In genomic region chr9:124339603-124340146, GRCh38 we compare ENCODE assay signal across 19 cellular contexts.
DNase-seq lines count a peak whose midpoint lies in the region; ATAC-seq, FAIRE-seq and TF ChIP-seq lines count a peak whose summit lies in the region.
"Had no signal": no experiment of that assay in that cellular context is flagged by ENCODE, and none has a peak within 500 bp of the region (broad histone marks: within the 10 kb centered on the region; RNA-seq: fewer than 3 reads in every experiment).

No MANE protein-coding gene starts in this region.

- H3K36me3 ChIP-seq in bronchial epithelial cell (ENCODE audit: control insufficient read depth, insufficient read depth, low read length) (peaks cover 2% of the 10 kb centered on the region), right lobe of liver (peaks cover 0 to 28% (median 11%) of the 10 kb centered on the region in 4 donors), tibial nerve (peaks cover 0 to 84% (median 4%) of the 10 kb centered on the region in 3 donors)

- H3K4me3 ChIP-seq in bronchial epithelial cell (ENCODE audit: low read depth, low read length) = no peak overlapping the region
- no peak overlapping the region for H3K4me3 ChIP-seq in right lobe of liver
- no peak overlapping the region for H3K4me3 ChIP-seq in tibial nerve
- H3K4me3 ChIP-seq: GM12878, GM23248 had no signal

- no peak for TF ChIP-seq POLR2A in right lobe of liver (IDR thresholded peaks at IDR 0.05)
- no peak for TF ChIP-seq POLR2A in tibial nerve (IDR thresholded peaks at IDR 0.05)

- WGBS in right lobe of liver (ENCODE audit: insufficient coverage, low coverage, low lambda C conversion rate, missing lambda C conversion rate) = 87% methylated on average over 3 of the region's 13 CpGs
- WGBS in tibial nerve, 2 donors = 71 to 86% methylated on average over 12 to 13 of the region's 13 CpGs

- peak; percentile 43 for FAIRE-seq in bronchial epithelial cell (lab: Jason Lieb, UNC)
- FAIRE-seq: A204.1, GM12878 had no signal

- ATAC-seq in Right ventricle myocardium superior (ENCODE audit: poor library complexity) (no peak), left cardiac atrium (no peak), right lobe of liver (no peak)
- ATAC-seq: GM12878, Panc1 had no signal

- no peak for TF ChIP-seq EP300 in tibial nerve (IDR thresholded peaks at IDR 0.05)

- intact Hi-C loops in Right ventricle myocardium superior (cut with DNase I) = no loop called here
- intact Hi-C loops in left cardiac atrium (cut with DNase I) = no loop called here
- intact Hi-C loops in right lobe of liver (cut with DNase I) = no loop called here

- TF ChIP-seq CTCF in bronchial epithelial cell (IDR thresholded peaks at IDR 0.05; ENCODE audit: insufficient read depth, low read length, severe bottlenecking) (no peak), right lobe of liver (IDR thresholded peaks at IDR 0.05) (no peak), tibial nerve (IDR thresholded peaks at IDR 0.05) (no peak)

- H3K9me3 ChIP-seq in right lobe of liver (no peaks in the 10 kb centered on the region), tibial nerve (peaks cover 0 to 13% (median 0%) of the 10 kb centered on the region in 4 donors)
- H3K9me3 ChIP-seq: Caco-2 had no signal

- H3K4me1 ChIP-seq in right lobe of liver (no peaks in the 10 kb centered on the region), tibial nerve (peaks cover 0 to 21% (median 10%) of the 10 kb centered on the region in 4 donors)
- H3K4me1 ChIP-seq: Caco-2 had no signal

- H3K27me3 ChIP-seq in bronchial epithelial cell (ENCODE audit: control insufficient read depth, insufficient read depth, low read length) = no peaks in the 10 kb centered on the region
- no peaks in the 10 kb centered on the region for H3K27me3 ChIP-seq in right lobe of liver
- no peaks in the 10 kb centered on the region for H3K27me3 ChIP-seq in tibial nerve

- H3K27ac ChIP-seq in right lobe of liver (no peak overlapping the region), tibial nerve (peak overlapping the region in 3 of 4 donors; percentile 30 to 84 (median 56))
- H3K27ac ChIP-seq: GM23248 had no signal

- DNase-seq in Right ventricle myocardium superior (peak; percentile 23), left cardiac atrium (no peak), bronchial epithelial cell (ENCODE audit: low read depth) (no peak), right lobe of liver (peak in 2 of 3 donors; percentile 19 to 47), tibial nerve (ENCODE audit: low spot score in 2 of 2) (no peak), NCI-H2227 (lab: John Stamatoyannopoulos, UW; ENCODE audit: unreplicated experiment) (no peak), Ammon's horn (ENCODE audit: low spot score) (no peak)
- no peak for DNase-seq in activated CD4-positive, CD25-positive, alpha-beta regulatory T cell treated with anti-CD3 and anti-CD28 coated beads, Interleukin-2, amount 50 U/mL, for 72 hours
- DNase-seq: Caco-2, DMS79, GM23248, NCI-H1417, NCI-H2029, NCI-H2171 treated with DMSO at 0.1 percent for 48 hours, NCI-H510A, NCI-H82 had no signal

Comparison
In these comparisons a context has a peak if more than half of its experiments do, and no peak if none do; other contexts are left out.
1. DNase-seq: peak in Right ventricle myocardium superior (single experiment) and right lobe of liver (2 of 3); none in left cardiac atrium (single experiment), bronchial epithelial cell (single experiment), tibial nerve (0 of 2), activated CD4-positive, CD25-positive, alpha-beta regulatory T cell treated with anti-CD3 and anti-CD28 coated beads, Interleukin-2, amount 50 U/mL, for 72 hours (single experiment), NCI-H2227 (single experiment) and Ammon's horn (single experiment).
2. H3K27ac ChIP-seq: peak in tibial nerve (3 of 4); none in right lobe of liver (0 of 3).